ENCODE assay signal across 1 cellular context in the genomic region with DNA sequence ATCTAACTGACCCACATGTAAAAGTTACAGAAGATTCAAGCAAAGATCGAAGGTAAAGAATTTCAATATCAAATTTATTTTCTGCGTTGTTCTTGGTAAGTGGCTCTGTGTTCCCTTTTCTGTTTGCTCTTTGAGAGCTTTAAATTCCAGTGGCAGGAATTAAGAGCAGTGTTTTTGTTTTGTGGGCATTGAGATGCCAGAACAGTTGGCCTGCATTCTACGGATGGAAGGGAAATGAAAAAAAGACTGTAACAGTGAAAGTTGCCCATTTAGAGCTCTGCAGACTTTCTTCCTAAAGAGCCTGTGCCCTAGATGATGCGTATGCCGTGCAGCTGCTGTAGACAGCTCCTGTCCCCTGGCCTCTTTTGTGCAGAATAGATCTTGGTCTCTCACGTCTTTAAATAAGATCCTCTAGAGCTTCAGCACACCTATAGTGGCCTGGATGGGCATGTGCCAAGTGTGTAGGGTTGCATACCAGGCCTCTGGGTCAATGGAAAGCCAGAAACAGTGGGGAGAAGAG.
TF ChIP-seq lines count a peak whose summit lies in the region.

No MANE protein-coding gene starts in this region.

TF ChIP-seq in GM23338, 12 proteins besides CTCF, POLR2A, EP300 and RAD21 (continued from another document):
- TF ChIP-seq REST (IDR thresholded peaks at IDR 0.05; ENCODE audit: unreplicated experiment) (no peak), JUNB (IDR thresholded peaks at IDR 0.05; ENCODE audit: unreplicated experiment) (no peak), ZNF331 (CRISPR knock-in tag; IDR thresholded peaks at IDR 0.05; ENCODE audit: low read depth) (no peak), EZH2 (IDR thresholded peaks at IDR 0.05; ENCODE audit: low read depth, unreplicated experiment) (no peak), ETS1 (IDR thresholded peaks at IDR 0.05) (no peak), EZH2phosphoT487 (IDR thresholded peaks at IDR 0.05; ENCODE audit: unreplicated experiment) (no peak), CREB1 (CRISPR knock-in tag; IDR thresholded peaks at IDR 0.05; ENCODE audit: low read depth) (no peak), ZNF462 (CRISPR knock-in tag; IDR thresholded peaks at IDR 0.05) (no peak)
